10 cellular contexts compared by ENCODE assay signal in genomic region chr6:166619912-166620311, GRCh38. TPM values are rescaled to one million over a fixed set of nuclear protein-coding genes. Genes with fewer than 3 reads are reported as not detected.
DNase-seq lines count a peak whose midpoint lies in the region; TF ChIP-seq lines count a peak whose summit lies in the region.
"Had no signal": no experiment of that assay in that cellular context is flagged by ENCODE, and none has a peak within 500 bp of the region (broad histone marks: within the 10 kb centered on the region; RNA-seq: fewer than 3 reads in every experiment).

No MANE protein-coding gene starts in this region.

- peaks cover 14% of the 10 kb centered on the region for H3K79me1 ChIP-seq in mesenchymal stem cell (replicated peaks; ENCODE audit: low read length, poor library complexity, severe bottlenecking)

- peak overlapping the region; percentile 78 for H3K27ac ChIP-seq in mesenchymal stem cell (ENCODE audit: low read length, poor library complexity, severe bottlenecking)
- peak overlapping the region; percentile 80 to 87 for H3K27ac ChIP-seq in uterus

- no peak overlapping the region for H2BK120ac ChIP-seq in mesenchymal stem cell (ENCODE audit: low read depth, low read length)

- peak overlapping the region; percentile 31 for H3K4me3 Mint-ChIP-seq in endothelial cell (ENCODE audit: unreplicated experiment)
- H3K4me3 Mint-ChIP-seq: neural crest cell had no signal

- no peaks in the 10 kb centered on the region for H3K9me3 ChIP-seq in mesenchymal stem cell (ENCODE audit: control insufficient read depth, low read length)
- H3K9me3 ChIP-seq in uterus, result no peaks in the 10 kb centered on the region

- H3K4me3 ChIP-seq in mesenchymal stem cell (ENCODE audit: insufficient read depth in 1 of 2, low read depth in 1 of 2, low read length in 2 of 2) (peak overlapping the region in 1 of 2 experiments; percentile 25), uterus (no peak overlapping the region)

- TF ChIP-seq POLR2A in uterus (IDR thresholded peaks at IDR 0.05), result no peak

- no peak overlapping the region for H3K4ac ChIP-seq in mesenchymal stem cell (ENCODE audit: low read depth in 1 of 2, low read length in 2 of 2)

- no peak overlapping the region for H4K91ac ChIP-seq in mesenchymal stem cell (ENCODE audit: low read length)

- H3K4me2 ChIP-seq in mesenchymal stem cell (ENCODE audit: low read length, poor library complexity, severe bottlenecking), result no peak overlapping the region

- H3K18ac ChIP-seq in mesenchymal stem cell (ENCODE audit: low read depth in 1 of 2, low read length in 2 of 2), result no peak overlapping the region

- H3K27me3 Mint-ChIP-seq in endothelial cell (ENCODE audit: unreplicated experiment), result peaks cover 10% of the 10 kb centered on the region

- no peak overlapping the region for H2AFZ ChIP-seq in mesenchymal stem cell (ENCODE audit: low read depth, low read length)

- H3K27me3 ChIP-seq in mesenchymal stem cell (ENCODE audit: control insufficient read depth in 1 of 2, insufficient read depth in 1 of 2, low read length in 2 of 2) (no peaks in the 10 kb centered on the region), uterus (no peaks in the 10 kb centered on the region)

- peaks cover 32% of the 10 kb centered on the region for H3K4me1 ChIP-seq in mesenchymal stem cell (ENCODE audit: control insufficient read depth, insufficient read depth, low read depth, low read length)
- peaks cover 6 to 13% of the 10 kb centered on the region in 2 donors for H3K4me1 ChIP-seq in uterus

- intact Hi-C loops in uterus (cut with DNase I; ENCODE audit: low total_unique reads), result no loop called here

- DNase-seq in M059J (ENCODE audit: low read depth), result peak; percentile 75
- no peak for DNase-seq in endothelial cell (ENCODE audit: low spot score)
- peak; percentile 88 for DNase-seq in mesenchymal stem cell
- DNase-seq in uterus, result peak; percentile 69 to 79
- no peak for DNase-seq in SW 1271 (lab: John Stamatoyannopoulos, UW)
- DNase-seq in NCI-H524 (lab: John Stamatoyannopoulos, UW), result no peak
- DNase-seq in stimulated activated CD4-positive, alpha-beta T cell treated with anti-CD3 and anti-CD28 coated beads, Interleukin-2, amount 100 ng/mL, for 24 hours, result no peak
- DNase-seq: activated T-cell treated with anti-CD3 and anti-CD28 coated beads for 4 hours, MV-4-11 had no signal

- peaks cover 68% of the 10 kb centered on the region for H3K4me1 Mint-ChIP-seq in endothelial cell (ENCODE audit: unreplicated experiment)

- no peak overlapping the region for H2BK5ac ChIP-seq in mesenchymal stem cell (ENCODE audit: low read depth, low read length, poor library complexity, severe bottlenecking)

- H3K9me3 Mint-ChIP-seq in endothelial cell (ENCODE audit: unreplicated experiment), result no peaks in the 10 kb centered on the region
- H3K9me3 Mint-ChIP-seq: neural crest cell had no signal

- H2BK12ac ChIP-seq in mesenchymal stem cell (ENCODE audit: low read length in 2 of 2), result no peak overlapping the region

- H3K27ac Mint-ChIP-seq in endothelial cell (ENCODE audit: unreplicated experiment), result peak overlapping the region; percentile 42

- H3K14ac ChIP-seq in mesenchymal stem cell (ENCODE audit: low read length in 2 of 2), result no peak overlapping the region

- WGBS in mesenchymal stem cell, result 7% methylated on average over 3 of the region's 3 CpGs

- H3K36me3 ChIP-seq in mesenchymal stem cell (ENCODE audit: control insufficient read depth in 1 of 2, insufficient read depth in 2 of 2, low read depth in 1 of 2, low read length in 2 of 2) (peaks cover 0 to 6% of the 10 kb centered on the region in 2 experiments), uterus (no peaks in the 10 kb centered on the region)

- H3K36me3 Mint-ChIP-seq in endothelial cell (ENCODE audit: low read depth, unreplicated experiment), result peaks cover 26% of the 10 kb centered on the region

- H4K8ac ChIP-seq in mesenchymal stem cell (ENCODE audit: low read length), result no peak overlapping the region

- H2BK15ac ChIP-seq in mesenchymal stem cell (ENCODE audit: low read depth, poor library complexity, severe bottlenecking), result no peak overlapping the region

- H3K9ac ChIP-seq in mesenchymal stem cell (ENCODE audit: low read length), result peak overlapping the region; percentile 66

- H2AK5ac ChIP-seq in mesenchymal stem cell (ENCODE audit: low read length, severe bottlenecking), result no peak overlapping the region

- TF ChIP-seq CTCF in endothelial cell (IDR thresholded peaks at IDR 0.05; ENCODE audit: unreplicated experiment), result no peak
- TF ChIP-seq CTCF in uterus (IDR thresholded peaks at IDR 0.05), result no peak

- no peak overlapping the region for H3K23ac ChIP-seq in mesenchymal stem cell (ENCODE audit: low read length in 2 of 2)

RNA-seq across cellular contexts. Expression of gene RPS6KA2, which starts 7.1 kb away (rescaled TPM):
- total RNA-seq in M059J (2014; rRNA removed; shearing (Covaris generic)), result 1.9 and 7.2 TPM in 2 replicates
- total RNA-seq in endothelial cell (ENCODE audit: unreplicated experiment), result 105 TPM
- polyA plus RNA-seq in mesenchymal stem cell (2013, experiment 1 of 2), result 141 TPM
- polyA plus RNA-seq in mesenchymal stem cell (2013, experiment 2 of 2), result 139 TPM
- total RNA-seq in uterus, result 10 to 100 TPM; 34.0 to 78.4 (median 55.8) TPM

RNA-seq across cellular contexts. Expression of gene RAMACL, which starts 33.4 kb away (rescaled TPM):
- 0.27 and 0.30 TPM in 2 replicates for total RNA-seq in M059J (2014; rRNA removed; shearing (Covaris generic))
- 4.9 TPM for total RNA-seq in endothelial cell (ENCODE audit: unreplicated experiment)
- polyA plus RNA-seq in mesenchymal stem cell (2013, experiment 1 of 2), result 0.43 TPM
- 0.37 TPM for polyA plus RNA-seq in mesenchymal stem cell (2013, experiment 2 of 2)
- 1 to 10 TPM in 3 of 4 donors, not detected in 1; 1.5 to 8.1 (median 1.8) TPM for total RNA-seq in uterus

Comparison
In these comparisons a context has a peak if more than half of its experiments do, and no peak if none do; other contexts are left out.
1. DNase-seq: peak in M059J (single experiment), mesenchymal stem cell (single experiment) and uterus (2 of 2); none in endothelial cell (single experiment), SW 1271 (0 of 2), NCI-H524 (0 of 2) and stimulated activated CD4-positive, alpha-beta T cell treated with anti-CD3 and anti-CD28 coated beads, Interleukin-2, amount 100 ng/mL, for 24 hours (0 of 2).